ENCODE assay signal across 20 cellular contexts in the genomic region with DNA sequence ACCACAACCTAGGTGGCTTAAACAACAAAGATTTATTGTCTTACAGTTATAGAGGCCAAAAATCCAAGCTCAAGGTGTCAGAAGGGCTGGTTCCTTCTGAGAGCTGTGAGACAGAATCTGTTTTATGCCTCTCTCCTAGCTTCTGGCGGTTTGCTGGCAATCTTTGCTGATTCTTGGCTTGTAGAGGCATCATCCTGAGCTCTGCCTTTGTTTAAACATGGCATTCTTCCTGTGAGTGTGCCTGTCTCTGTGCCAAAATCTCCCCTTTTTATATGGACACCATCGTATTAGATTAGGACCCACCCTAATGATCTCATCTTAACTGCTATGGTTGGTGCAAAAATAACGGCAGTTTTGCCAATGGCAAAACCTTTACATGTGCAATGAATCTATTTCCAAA.
DNase-seq lines count a peak whose midpoint lies in the region; FAIRE-seq and TF ChIP-seq lines count a peak whose summit lies in the region.
"Had no signal": no experiment of that assay in that cellular context is flagged by ENCODE, and none has a peak within 500 bp of the region (broad histone marks: within the 10 kb centered on the region; RNA-seq: fewer than 3 reads in every experiment).

No MANE protein-coding gene starts in this region.

- H3K36me3 ChIP-seq in MG63 (no peaks in the 10 kb centered on the region), bronchial epithelial cell (ENCODE audit: control insufficient read depth, insufficient read depth, low read length) (no peaks in the 10 kb centered on the region), colonic mucosa (no peaks in the 10 kb centered on the region)
- H3K36me3 ChIP-seq: BLaER1 treated with 17β-estradiol and CSF1 and Interleukin-3, amounts not matched to agents 10 nM and 100 nM had no signal

- TF ChIP-seq CTCF in bronchial epithelial cell (IDR thresholded peaks at IDR 0.05; ENCODE audit: insufficient read depth, low read length, severe bottlenecking) (no peak), colonic mucosa (IDR thresholded peaks at IDR 0.05) (no peak)

- H3K27me3 ChIP-seq in MG63 (no peaks in the 10 kb centered on the region), bronchial epithelial cell (ENCODE audit: control insufficient read depth, insufficient read depth, low read length) (no peaks in the 10 kb centered on the region), colonic mucosa (no peaks in the 10 kb centered on the region)
- H3K27me3 ChIP-seq: BLaER1 treated with 17β-estradiol and CSF1 and Interleukin-3, amounts not matched to agents 10 nM and 100 nM had no signal

- intact Hi-C loops in colonic mucosa (cut with DNase I) = no loop called here

- H3K9me3 ChIP-seq in MG63 (peaks cover 2% of the 10 kb centered on the region), colonic mucosa (no peaks in the 10 kb centered on the region)
- H3K9me3 ChIP-seq: A549, Caco-2 had no signal

- H3K9ac ChIP-seq in colonic mucosa (ENCODE audit: low read depth in 2 of 2, low read length in 2 of 2) = no peak overlapping the region
- H3K9ac ChIP-seq: BLaER1 treated with 17β-estradiol and CSF1 and Interleukin-3, amounts not matched to agents 10 nM and 100 nM had no signal

- H3K27ac ChIP-seq in colonic mucosa = no peak overlapping the region
- H3K27ac ChIP-seq: 22Rv1; A549; BLaER1 treated with 17β-estradiol and CSF1 and Interleukin-3, amounts not matched to agents 10 nM and 100 nM; C4-2B had no signal

- DNase-seq in MG63 (peak; percentile 91), bronchial epithelial cell (ENCODE audit: low read depth) (no peak), myocyte (ENCODE audit: low read depth) (peak; percentile 0), colonic mucosa (no peak), T-helper 9 cell (no peak)
- DNase-seq: AML-193; Caco-2; Calu3; CD4-positive, alpha-beta T cell; CD8-positive, alpha-beta T cell; DMS79 treated with DMSO at 0.1 percent for 48 hours; GF-D8 had no signal

- FAIRE-seq in bronchial epithelial cell (lab: Jason Lieb, UNC) = peak; percentile 60
- FAIRE-seq: A549, D721Med, G401.6, GM12891, GM19239 had no signal

- H3K4me1 ChIP-seq in colonic mucosa = no peaks in the 10 kb centered on the region
- H3K4me1 ChIP-seq: A549, Caco-2 had no signal

- H3K4me3 ChIP-seq in MG63 = no peak overlapping the region
- H3K4me3 ChIP-seq in bronchial epithelial cell (ENCODE audit: low read depth, low read length) = no peak overlapping the region
- no peak overlapping the region for H3K4me3 ChIP-seq in colonic mucosa
- H3K4me3 ChIP-seq: A549; BLaER1 treated with 17β-estradiol and CSF1 and Interleukin-3, amounts not matched to agents 10 nM and 100 nM had no signal

Comparison
In these comparisons a context has a peak if more than half of its experiments do, and no peak if none do; other contexts are left out.
1. DNase-seq: peak in MG63 (single experiment) and myocyte (single experiment); none in bronchial epithelial cell (single experiment), colonic mucosa (single experiment) and T-helper 9 cell (single experiment).